In genomic region chr2:85132834-85133637, GRCh38 we compare ENCODE assay signal across 8 cellular contexts. TPM values are rescaled to one million over a fixed set of nuclear protein-coding genes. Genes with fewer than 3 reads are reported as not detected.
A peak's percentile ranks its signal among the peaks of the same experiment; 100 is the strongest.
DNase-seq lines count a peak whose midpoint lies in the region; ATAC-seq lines count a peak whose summit lies in the region.

TCF7L1 (plus strand) TSS chr2:85133392; CDS start chr2:85133685, 293 bp downstream.

- no peak for ATAC-seq in GM21737 (IDR thresholded peaks at IDR 0.05; ENCODE audit: unreplicated experiment)

- peak; percentile 72 for DNase-seq in NCI-H1436 (lab: John Stamatoyannopoulos, UW)
- no peak for DNase-seq in NCI-H1436 treated with DMSO at 0.1 percent for 48 hours (lab: John Stamatoyannopoulos, UW)
- DNase-seq in Jurkat, Clone E6-1 (ENCODE audit: low read depth, low spot score) = peak; percentile 5
- DNase-seq in T-helper 9 cell = peak; percentile 4
- peak; percentile 76 for DNase-seq in dedifferentiated amniotic fluid mesenchymal stem cell (ENCODE audit: extremely low spot score)
- peak; percentile 50 for DNase-seq in kidney tubule cell (ENCODE audit: low spot score)
- DNase-seq in stimulated activated CD4-positive, alpha-beta T cell treated with anti-CD3 and anti-CD28 coated beads, Interleukin-1b, Interleukin-23, amount 100 ng/mL, for 48 hours = peak; percentile 22

- H3K4me3 ChIP-seq in Jurkat, Clone E6-1 (ENCODE audit: low read length) = peak within 1 kb of the TSS; percentile 44

RNA-seq across cellular contexts. Expression of gene TCF7L1, which starts in this region (rescaled TPM):
- polyA plus RNA-seq in Jurkat, Clone E6-1 (2012; ENCODE audit: insufficient read depth, insufficient read length) = 0.68 TPM
